In genomic region chr13:42258747-42259146, GRCh38 we compare ENCODE assay signal across 28 cellular contexts. TPM values are rescaled to one million over a fixed set of nuclear protein-coding genes. Genes with fewer than 3 reads are reported as not detected.
DNase-seq lines count a peak whose midpoint lies in the region; ATAC-seq and TF ChIP-seq lines count a peak whose summit lies in the region.
"Had no signal": no experiment of that assay in that cellular context is flagged by ENCODE, and none has a peak within 500 bp of the region (broad histone marks: within the 10 kb centered on the region; RNA-seq: fewer than 3 reads in every experiment).

No MANE protein-coding gene starts in this region.

- peak; percentile 58; the same call in 1 of the 2 replicates for ATAC-seq in HCT116
- ATAC-seq: activated naive CD8-positive, alpha-beta T cell treated with anti-CD3 and anti-CD28 coated beads, Interleukin-2, amount 50 U/mL, for 24 hours; gastroesophageal sphincter; left colon; upper lobe of right lung had no signal

- H3K9ac ChIP-seq in HCT116 (ENCODE audit: low read length): no peak overlapping the region
- H3K9ac ChIP-seq: parathyroid adenoma had no signal

- H3K4me1 ChIP-seq in HCT116 (ENCODE audit: control insufficient read depth in 1 of 2, insufficient read depth in 2 of 2, low read length in 2 of 2) (no peaks in the 10 kb centered on the region), SJCRH30 (no peaks in the 10 kb centered on the region)
- H3K4me1 ChIP-seq: gastroesophageal sphincter, HAP-1, parathyroid adenoma, suprapubic skin, upper lobe of right lung had no signal

- RAD21 ChIA-PET in HCT116 (lab: Charles Lee; ENCODE audit: low non-redundant PET in 1 of 2, low total read pairs in 2 of 2, uncharacterized antibody in 2 of 2, unreplicated experiment in 2 of 2): no interaction called here

- H3K4me2 ChIP-seq in HCT116 (ENCODE audit: low read length): no peak overlapping the region
- H3K4me2 ChIP-seq: hepatocyte had no signal

- BruUV-seq in HCT116 (replicated peaks; lab: Mats Ljungman, UMichigan): no TSS peak

- H3K27me3 ChIP-seq in HCT116 (ENCODE audit: insufficient read depth, low read length): no peaks in the 10 kb centered on the region
- no peaks in the 10 kb centered on the region for H3K27me3 ChIP-seq in SJCRH30
- H3K27me3 ChIP-seq: cardiac muscle cell, hepatocyte, suprapubic skin, upper lobe of right lung had no signal

- no peak overlapping the region for H2AFZ ChIP-seq in HCT116 (ENCODE audit: low read depth, low read length, poor library complexity, severe bottlenecking)
- H2AFZ ChIP-seq: hepatocyte, parathyroid adenoma had no signal

- DNase-seq in NCI-H1436 (lab: John Stamatoyannopoulos, UW) (peak; percentile 20), NCI-H1436 treated with DMSO at 0.1 percent for 48 hours (lab: John Stamatoyannopoulos, UW) (no peak), HCT116 (ENCODE audit: low read depth, low spot score) (no peak), SJCRH30 (peak; percentile 13 to 29), islet precursor cell (peak; percentile 70), GM19238 (ENCODE audit: insufficient read length, low spot score) (no peak)
- DNase-seq in activated CD8-positive, alpha-beta memory T cell treated with anti-CD3 and anti-CD28 coated beads for 24 hours: no peak
- no peak for DNase-seq in activated CD8-positive, alpha-beta memory T cell treated with anti-CD3 and anti-CD28 coated beads, Interleukin-2, amount 50 U/mL, for 4 hours
- DNase-seq: 8988T; activated naive CD4-positive, alpha-beta T cell; activated naive CD8-positive, alpha-beta T cell treated with anti-CD3 and anti-CD28 coated beads, Interleukin-2, amount 50 U/mL, for 24 hours; effector CD4-positive, alpha-beta T cell; immature natural killer cell; Karpas-422; left colon; mammary epithelial cell; NCI-H526 treated with DMSO at 0.1 percent for 48 hours; retina; RPMI8226; small intestine; stimulated activated naive CD4-positive, alpha-beta T cell treated with Interleukin-2 at 50 U/mL for 16 hours; upper lobe of right lung had no signal

- H3K27ac ChIP-seq in HCT116 (ENCODE audit: low read depth, low read length) (no peak overlapping the region), SJCRH30 (no peak overlapping the region)
- H3K27ac ChIP-seq: cardiac muscle cell, gastroesophageal sphincter, hepatocyte, parathyroid adenoma, suprapubic skin, upper lobe of right lung had no signal

- no peaks in the 10 kb centered on the region for H3K79me2 ChIP-seq in HCT116 (ENCODE audit: insufficient read depth, low read length)
- H3K79me2 ChIP-seq: hepatocyte, parathyroid adenoma had no signal

- TF ChIP-seq CTCF in HCT116 (IDR thresholded peaks at IDR 0.05 in 2 of 3, conservative IDR thresholded peaks at IDR 0.05 in 1 of 3; ENCODE audit: borderline replicate concordance in 1 of 3, insufficient read depth in 1 of 3, low read depth in 2 of 3, low read length in 2 of 3): no peak

- CTCF ChIA-PET in HCT116 (lab: Charles Lee): no interaction called here

- POLR2A ChIA-PET in HCT116 (lab: Charles Lee): no interaction called here

- intact Hi-C loops in HCT116 (cut with micrococcal nuclease): no loop called here

- no peaks in the 10 kb centered on the region for H3K9me2 ChIP-seq in HCT116 (ENCODE audit: insufficient read depth)

- H3K36me3 ChIP-seq in HCT116 (ENCODE audit: control insufficient read depth in 1 of 2, insufficient read depth in 2 of 2, low read length in 2 of 2) (no peaks in the 10 kb centered on the region), SJCRH30 (no peaks in the 10 kb centered on the region)
- H3K36me3 ChIP-seq: cardiac muscle cell, gastroesophageal sphincter, HAP-1, suprapubic skin, upper lobe of right lung had no signal

- no peaks in the 10 kb centered on the region for H4K20me1 ChIP-seq in HCT116 (ENCODE audit: insufficient read depth)

- no peaks in the 10 kb centered on the region for H3K9me3 ChIP-seq in HCT116 (ENCODE audit: control insufficient read depth in 1 of 2, insufficient read depth in 1 of 2, low read depth in 1 of 2, low read length in 2 of 2)
- H3K9me3 ChIP-seq in SJCRH30 (replicated peaks): no peaks in the 10 kb centered on the region
- H3K9me3 ChIP-seq: gastroesophageal sphincter, HAP-1, suprapubic skin, upper lobe of right lung had no signal

- no peak for TF ChIP-seq RAD21 in HCT116 (IDR thresholded peaks at IDR 0.05; ENCODE audit: low read depth)

- H3K4me3 ChIP-seq in HCT116 (replicated peaks in 1 of 2; ENCODE audit: low read depth in 1 of 2, low read length in 2 of 2): no peak overlapping the region
- H3K4me3 ChIP-seq in SJCRH30: no peak overlapping the region
- H3K4me3 ChIP-seq: cardiac muscle cell, gastroesophageal sphincter, HAP-1, hepatocyte, suprapubic skin, upper lobe of right lung had no signal

- TF ChIP-seq POLR2A in HCT116 (IDR thresholded peaks at IDR 0.05; ENCODE audit: borderline replicate concordance, extremely low read depth, insufficient read depth, insufficient read length): no peak

TF ChIP-seq in HCT116, 20 proteins besides CTCF, POLR2A, EP300 and RAD21:
- TF ChIP-seq YY1 (IDR thresholded peaks at IDR 0.05; ENCODE audit: extremely low read depth, insufficient replicate concordance, low read depth, low read length) (no peak), MAX (IDR thresholded peaks at IDR 0.05) (no peak), CBX3 (IDR thresholded peaks at IDR 0.05; ENCODE audit: low read depth) (no peak), FOSL1 (IDR thresholded peaks at IDR 0.05; ENCODE audit: low read depth) (no peak), TCF7L2 (IDR thresholded peaks at IDR 0.05; ENCODE audit: borderline replicate concordance, extremely low read depth, insufficient read depth, insufficient read length) (no peak), ZFX (IDR thresholded peaks at IDR 0.05) (no peak), SIN3A (IDR thresholded peaks at IDR 0.05; ENCODE audit: low read depth) (no peak), EGR1 (IDR thresholded peaks at IDR 0.05; ENCODE audit: low read depth) (no peak), EZH2 (IDR thresholded peaks at IDR 0.05) (no peak), POLR2AphosphoS5 (IDR thresholded peaks at IDR 0.05; ENCODE audit: low read depth, low read length) (no peak), EZH2phosphoT487 (IDR thresholded peaks at IDR 0.05; ENCODE audit: borderline replicate concordance) (no peak), SP1 (IDR thresholded peaks at IDR 0.05; ENCODE audit: low read depth) (no peak), CEBPB (IDR thresholded peaks at IDR 0.05; ENCODE audit: low read depth) (no peak), JUND (IDR thresholded peaks at IDR 0.05) (no peak), ELF1 (IDR thresholded peaks at IDR 0.05; ENCODE audit: borderline replicate concordance, low read depth) (no peak), REST (IDR thresholded peaks at IDR 0.05; ENCODE audit: low read depth) (no peak)

RNA-seq across cellular contexts. Expression of gene AKAP11, which starts 13.2 kb away (rescaled TPM):
- total RNA-seq in HCT116 (2021; ENCODE audit: unreplicated experiment): 21.7 TPM
- polyA plus RNA-seq in HCT116 (2012): 3.9 and 5.6 TPM in 2 replicates
- total RNA-seq in SJCRH30 (2014; rRNA removed; shearing (Covaris generic)): 25.0 and 28.3 TPM in 2 replicates

Comparison
In these comparisons a context has a peak if more than half of its experiments do, and no peak if none do; other contexts are left out.
1. DNase-seq: peak in NCI-H1436 (single experiment), SJCRH30 (2 of 2) and islet precursor cell (single experiment); none in NCI-H1436 treated with DMSO at 0.1 percent for 48 hours (single experiment), HCT116 (single experiment), activated CD8-positive, alpha-beta memory T cell treated with anti-CD3 and anti-CD28 coated beads for 24 hours (single experiment), GM19238 (single experiment) and activated CD8-positive, alpha-beta memory T cell treated with anti-CD3 and anti-CD28 coated beads, Interleukin-2, amount 50 U/mL, for 4 hours (single experiment).